ENCODE assay signal across 9 cellular contexts in the genomic region with DNA sequence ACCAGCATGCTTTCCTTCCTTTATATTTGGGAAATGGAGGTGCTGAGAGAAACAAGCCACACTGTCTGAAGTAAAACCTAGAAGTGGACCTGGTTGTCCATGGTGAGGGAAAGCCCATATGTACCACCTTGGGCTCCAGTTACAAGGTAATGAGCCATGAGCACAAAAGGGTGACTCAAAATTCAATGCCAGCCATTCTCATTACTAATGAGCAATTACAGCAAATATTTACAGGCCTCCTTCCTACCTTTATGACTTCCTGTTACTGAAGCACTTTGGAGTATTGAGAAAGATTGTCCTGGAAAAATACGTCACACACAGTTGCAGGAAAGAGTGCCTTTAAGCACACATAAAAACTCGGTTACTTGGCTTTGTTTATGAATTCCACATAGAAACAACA. TPM values are rescaled to one million over a fixed set of nuclear protein-coding genes. Genes with fewer than 3 reads are reported as not detected.
DNase-seq lines count a peak whose midpoint lies in the region; TF ChIP-seq lines count a peak whose summit lies in the region.
"Had no signal": no experiment of that assay in that cellular context is flagged by ENCODE, and none has a peak within 500 bp of the region (broad histone marks: within the 10 kb centered on the region; RNA-seq: fewer than 3 reads in every experiment).

No MANE protein-coding gene starts in this region.

- WGBS in tibial nerve, 2 donors = 70 to 76% methylated on average over 2 of the region's 2 CpGs

- H3K4me3 ChIP-seq in duodenal mucosa (ENCODE audit: low read depth in 1 of 2, low read length in 2 of 2) = no peak overlapping the region
- no peak overlapping the region for H3K4me3 ChIP-seq in osteoblast (ENCODE audit: insufficient read depth, low read length)
- H3K4me3 ChIP-seq in tibial nerve = no peak overlapping the region
- H3K4me3 ChIP-seq in CD4-positive, alpha-beta memory T cell (ENCODE audit: low read length in 2 of 2) = no peak overlapping the region

- peak; percentile 79 for DNase-seq in DMS79 (lab: John Stamatoyannopoulos, UW)
- peak; percentile 48 for DNase-seq in NCI-H2107 (lab: John Stamatoyannopoulos, UW)
- DNase-seq in osteoblast (ENCODE audit: insufficient read length, low spot score, missing footprints) = peak; percentile 37
- DNase-seq in tibial nerve (ENCODE audit: low spot score in 2 of 2) = no peak
- no peak for DNase-seq in CD4-positive, alpha-beta memory T cell
- no peak for DNase-seq in AML-193 (lab: John Stamatoyannopoulos, UW)
- DNase-seq in DMS 273 treated with DMSO at 0.1 percent for 48 hours (lab: John Stamatoyannopoulos, UW) = no peak

- H3K27me3 Mint-ChIP-seq in CD4-positive, alpha-beta memory T cell = peaks cover 20 to 36% of the 10 kb centered on the region in 2 donors

- H3K4me1 Mint-ChIP-seq in CD4-positive, alpha-beta memory T cell = peaks cover 25 to 43% (median 35%) of the 10 kb centered on the region in 4 donors

- H3K9me3 ChIP-seq in duodenal mucosa (ENCODE audit: control insufficient read depth in 1 of 2, low read length in 2 of 2) = no peaks in the 10 kb centered on the region
- H3K9me3 ChIP-seq in osteoblast (ENCODE audit: low read depth, low read length) = no peaks in the 10 kb centered on the region
- H3K9me3 ChIP-seq in tibial nerve = no peaks in the 10 kb centered on the region
- H3K9me3 ChIP-seq in CD4-positive, alpha-beta memory T cell (ENCODE audit: control insufficient read depth in 1 of 2, low read length in 2 of 2) = no peaks in the 10 kb centered on the region

- intact Hi-C loops in CD4-positive, alpha-beta memory T cell (cut with micrococcal nuclease) = no loop called here

- peaks cover 95% of the 10 kb centered on the region for H3K79me2 ChIP-seq in osteoblast (ENCODE audit: insufficient read depth, low read length)

- H3K27ac ChIP-seq in duodenal mucosa (ENCODE audit: low read depth, low read length) = peak overlapping the region; percentile 61
- no peak overlapping the region for H3K27ac ChIP-seq in osteoblast (ENCODE audit: low read depth, low read length)
- peak overlapping the region in 2 of 4 donors; percentile 43 to 44 for H3K27ac ChIP-seq in tibial nerve
- no peak overlapping the region for H3K27ac ChIP-seq in CD4-positive, alpha-beta memory T cell (ENCODE audit: low read depth, low read length)

- no peak for TF ChIP-seq POLR2A in tibial nerve (IDR thresholded peaks at IDR 0.05)

- H3K9me3 Mint-ChIP-seq in CD4-positive, alpha-beta memory T cell = peaks cover 0 to 3% (median 0%) of the 10 kb centered on the region in 8 donors
- H3K9me3 Mint-ChIP-seq: natural killer cell treated with Interleukin-12 subunit alpha and Interleukin-12 subunit beta and Interleukin-15 and Interleukin-18, amount 100 ng/mL, for 72 hours had no signal

- H2AFZ ChIP-seq in osteoblast (ENCODE audit: low read length) = no peak overlapping the region

- H3K9ac ChIP-seq in duodenal mucosa (ENCODE audit: low read depth in 1 of 2, low read length in 2 of 2) = peak overlapping the region in 1 of 2 donors; percentile 55

- POLR2A ChIA-PET in CD4-positive, alpha-beta memory T cell (lab: Charles Lee; ENCODE audit: partially characterized antibody) = no interaction called here

- H4K20me1 ChIP-seq in osteoblast (ENCODE audit: insufficient read depth, low read length) = peaks cover 46% of the 10 kb centered on the region

- no peak overlapping the region for H3K27ac Mint-ChIP-seq in CD4-positive, alpha-beta memory T cell
- H3K27ac Mint-ChIP-seq: natural killer cell treated with Interleukin-12 subunit alpha and Interleukin-12 subunit beta and Interleukin-15 and Interleukin-18, amount 100 ng/mL, for 72 hours had no signal

- no peaks in the 10 kb centered on the region for H3K36me3 Mint-ChIP-seq in CD4-positive, alpha-beta memory T cell
- H3K36me3 Mint-ChIP-seq: natural killer cell treated with Interleukin-12 subunit alpha and Interleukin-12 subunit beta and Interleukin-15 and Interleukin-18, amount 100 ng/mL, for 72 hours had no signal

- no peaks in the 10 kb centered on the region for H3K27me3 ChIP-seq in duodenal mucosa (ENCODE audit: control insufficient read depth in 1 of 2, insufficient read depth in 2 of 2, low read length in 2 of 2)
- no peaks in the 10 kb centered on the region for H3K27me3 ChIP-seq in osteoblast (ENCODE audit: insufficient read depth, low read length)
- H3K27me3 ChIP-seq in tibial nerve = no peaks in the 10 kb centered on the region
- H3K27me3 ChIP-seq in CD4-positive, alpha-beta memory T cell (ENCODE audit: insufficient read depth, low read length) = peaks cover 3% of the 10 kb centered on the region

- CTCF ChIA-PET in CD4-positive, alpha-beta memory T cell (lab: Charles Lee; ENCODE audit: partially characterized antibody) = no interaction called here

- TF ChIP-seq CTCF in osteoblast (IDR thresholded peaks at IDR 0.05; ENCODE audit: extremely low read depth, low read depth, low read length) (no peak), tibial nerve (IDR thresholded peaks at IDR 0.05) (no peak)

- TF ChIP-seq EP300 in tibial nerve (IDR thresholded peaks at IDR 0.05) = peak in 1 of 2 donors; percentile 50

- peaks cover 0 to 6% of the 10 kb centered on the region in 2 donors for H3K36me3 ChIP-seq in duodenal mucosa (ENCODE audit: control insufficient read depth in 1 of 2, insufficient read depth in 2 of 2, low read length in 2 of 2)
- H3K36me3 ChIP-seq in osteoblast (ENCODE audit: insufficient read depth, low read length) = no peaks in the 10 kb centered on the region
- H3K36me3 ChIP-seq in tibial nerve = no peaks in the 10 kb centered on the region
- no peaks in the 10 kb centered on the region for H3K36me3 ChIP-seq in CD4-positive, alpha-beta memory T cell (ENCODE audit: insufficient read depth, low read length)

- no peak overlapping the region for H3K4me2 ChIP-seq in osteoblast (ENCODE audit: insufficient read depth, low read length)

- no peak overlapping the region for H3K4me3 Mint-ChIP-seq in CD4-positive, alpha-beta memory T cell
- H3K4me3 Mint-ChIP-seq: natural killer cell treated with Interleukin-12 subunit alpha and Interleukin-12 subunit beta and Interleukin-15 and Interleukin-18, amount 100 ng/mL, for 72 hours had no signal

- H3K4me1 ChIP-seq in duodenal mucosa (ENCODE audit: control insufficient read depth in 1 of 2, insufficient read depth in 2 of 2, low read length in 2 of 2) = peaks cover 75 to 95% of the 10 kb centered on the region in 2 donors
- peaks cover 35% of the 10 kb centered on the region for H3K4me1 ChIP-seq in osteoblast (ENCODE audit: insufficient read depth, low read length)
- H3K4me1 ChIP-seq in tibial nerve = peaks cover 0 to 25% (median 19%) of the 10 kb centered on the region in 4 donors
- H3K4me1 ChIP-seq in CD4-positive, alpha-beta memory T cell (ENCODE audit: insufficient read depth, low read length) = peaks cover 37% of the 10 kb centered on the region

RNA-seq across cellular contexts. Expression of gene EPAS1, which starts 9.1 kb away (rescaled TPM):
- total RNA-seq in osteoblast = 198 and 260 TPM in 2 replicates
- total RNA-seq in tibial nerve = 100 to 1,000 TPM; 110 to 451 (median 231) TPM
- 1 to 10 TPM; 2.3 to 2.7 TPM for total RNA-seq in CD4-positive, alpha-beta memory T cell
- under 1 TPM in 1 of 2 donors, not detected in 1; 0.40 TPM for polyA plus RNA-seq in CD4-positive, alpha-beta memory T cell

Comparison
In these comparisons a context has a peak if more than half of its experiments do, and no peak if none do; other contexts are left out.
1. DNase-seq: peak in DMS79 (single experiment), NCI-H2107 (single experiment) and osteoblast (single experiment); none in tibial nerve (0 of 2), CD4-positive, alpha-beta memory T cell (0 of 5), AML-193 (0 of 2) and DMS 273 treated with DMSO at 0.1 percent for 48 hours (single experiment).
2. RNA of gene EPAS1, which starts 9.1 kb away (total RNA-seq): 110 to 451 TPM in tibial nerve and 198 to 260 TPM in osteoblast; 2.3 to 2.7 TPM in CD4-positive, alpha-beta memory T cell; every median in the first group is over 10 times any median in the second.